Comparison of ENCODE assay signal across 13 cellular contexts in genomic region chr7:138458576-138459234, GRCh38. TPM values are rescaled to one million over a fixed set of nuclear protein-coding genes. Genes with fewer than 3 reads are reported as not detected.
DNase-seq lines count a peak whose midpoint lies in the region; ATAC-seq and TF ChIP-seq lines count a peak whose summit lies in the region.
"Had no signal": no experiment of that assay in that cellular context is flagged by ENCODE, and none has a peak within 500 bp of the region (broad histone marks: within the 10 kb centered on the region; RNA-seq: fewer than 3 reads in every experiment).

No MANE protein-coding gene starts in this region.

- H3K27me3 Mint-ChIP-seq in Calu3 (ENCODE audit: unreplicated experiment) (no peaks in the 10 kb centered on the region), mesothelial cell of epicardium (ENCODE audit: low read depth) (no peaks in the 10 kb centered on the region)
- H3K27me3 Mint-ChIP-seq in dendritic cell treated with granulocyte-macrophage colony-stimulating factor and Interleukin-4, amounts not matched to agents 40 ng/mL and 50 ng/mL, for 4 days = no peaks in the 10 kb centered on the region

- CTCF ChIA-PET in Calu3 (lab: Charles Lee) = no interaction called here

- H3K36me3 Mint-ChIP-seq in Calu3 (ENCODE audit: insufficient read depth, unreplicated experiment) (peaks cover 40% of the 10 kb centered on the region), mesothelial cell of epicardium (peaks cover 6% of the 10 kb centered on the region)
- H3K36me3 Mint-ChIP-seq in dendritic cell treated with granulocyte-macrophage colony-stimulating factor and Interleukin-4, amounts not matched to agents 40 ng/mL and 50 ng/mL, for 4 days (ENCODE audit: low read depth) = peaks cover 20% of the 10 kb centered on the region

- peak overlapping the region; percentile 25 for H3K27ac Mint-ChIP-seq in Calu3 (ENCODE audit: unreplicated experiment)
- peak overlapping the region; percentile 97 for H3K27ac Mint-ChIP-seq in dendritic cell treated with granulocyte-macrophage colony-stimulating factor and Interleukin-4, amounts not matched to agents 40 ng/mL and 50 ng/mL, for 4 days
- H3K27ac Mint-ChIP-seq in mesothelial cell of epicardium = no peak overlapping the region

- H3K9me3 Mint-ChIP-seq in Calu3 (ENCODE audit: low read depth, unreplicated experiment) = peaks cover 3% of the 10 kb centered on the region
- peaks cover 15% of the 10 kb centered on the region for H3K9me3 Mint-ChIP-seq in dendritic cell treated with granulocyte-macrophage colony-stimulating factor and Interleukin-4, amounts not matched to agents 40 ng/mL and 50 ng/mL, for 4 days
- H3K9me3 Mint-ChIP-seq in mesothelial cell of epicardium = no peaks in the 10 kb centered on the region

- ATAC-seq in HG03280 (IDR thresholded peaks at IDR 0.05; ENCODE audit: unreplicated experiment) = no peak

- H3K4me1 ChIP-seq in HUES48 (ENCODE audit: control insufficient read depth, insufficient read depth, low read length) = peaks cover 15% of the 10 kb centered on the region

- BruUV-seq in Calu3 (replicated peaks; lab: Mats Ljungman, UMichigan) = no TSS peak

- H3K4me3 Mint-ChIP-seq in Calu3 (ENCODE audit: low read depth, unreplicated experiment) (no peak overlapping the region), mesothelial cell of epicardium (peak overlapping the region; percentile 25)
- H3K4me3 Mint-ChIP-seq in dendritic cell treated with granulocyte-macrophage colony-stimulating factor and Interleukin-4, amounts not matched to agents 40 ng/mL and 50 ng/mL, for 4 days = peak overlapping the region; percentile 39

- H3K4me3 ChIP-seq in HUES48 (ENCODE audit: low read depth, low read length) = peak overlapping the region; percentile 85

- DNase-seq in Calu3 (no peak), mesothelial cell of epicardium (ENCODE audit: low spot score in 2 of 2, unreplicated experiment in 2 of 2) (no peak), AML-193 (lab: John Stamatoyannopoulos, UW) (no peak), NCI-H748 treated with DMSO at 0.1 percent for 48 hours (lab: John Stamatoyannopoulos, UW) (no peak)
- no peak for DNase-seq in stimulated activated CD8-positive, alpha-beta memory T cell treated with anti-CD3 and anti-CD28 coated beads, Interleukin-4, amount 100 ng/mL, for 48 hours
- DNase-seq: activated CD8-positive, alpha-beta memory T cell treated with anti-CD3 and anti-CD28 coated beads, Interleukin-2, amount 50 U/mL, for 4 hours; dermis blood vessel endothelial cell; Karpas-422; NCI-H187 treated with DMSO at 0.1 percent for 48 hours had no signal

- H3K9ac ChIP-seq in HUES48 (ENCODE audit: low read depth, low read length) = peak overlapping the region; percentile 85; the same call in 1 of the 2 replicates
- H3K9ac ChIP-seq: BLaER1 had no signal

- intact Hi-C loops in Calu3 (cut with micrococcal nuclease; ENCODE audit: unreplicated experiment) = no loop called here
- intact Hi-C loops in dendritic cell treated with granulocyte-macrophage colony-stimulating factor and Interleukin-4, amounts not matched to agents 40 ng/mL and 50 ng/mL, for 4 days (cut with micrococcal nuclease) = no loop called here

- H3K36me3 ChIP-seq in HUES48 (ENCODE audit: control insufficient read depth, insufficient read depth, low read length) = peaks cover 16% of the 10 kb centered on the region

- peak overlapping the region; percentile 92 for H3K27ac ChIP-seq in HUES48 (ENCODE audit: low read depth, low read length)
- H3K27ac ChIP-seq: BLaER1 had no signal

- H3K27me3 ChIP-seq in HUES48 (ENCODE audit: control insufficient read depth, insufficient read depth, low read length) = no peaks in the 10 kb centered on the region
- H3K27me3 ChIP-seq: BLaER1 had no signal

- H3K4me1 Mint-ChIP-seq in Calu3 (ENCODE audit: low read depth, unreplicated experiment) (peaks cover 15% of the 10 kb centered on the region), mesothelial cell of epicardium (peaks cover 16% of the 10 kb centered on the region)
- peaks cover 16% of the 10 kb centered on the region for H3K4me1 Mint-ChIP-seq in dendritic cell treated with granulocyte-macrophage colony-stimulating factor and Interleukin-4, amounts not matched to agents 40 ng/mL and 50 ng/mL, for 4 days (ENCODE audit: low read depth)

- no peaks in the 10 kb centered on the region for H3K9me3 ChIP-seq in HUES48 (ENCODE audit: control insufficient read depth, insufficient read depth, low read length)

- TF ChIP-seq CTCF in Calu3 (IDR thresholded peaks at IDR 0.05; ENCODE audit: unreplicated experiment) (no peak), mesothelial cell of epicardium (IDR thresholded peaks at IDR 0.05; ENCODE audit: unreplicated experiment) (no peak)

RNA-seq across cellular contexts. Expression of gene TRIM24, which starts 1.4 kb away (rescaled TPM):
- total RNA-seq in Calu3 (2022) = 28.5 and 29.8 TPM in 2 replicates
- 85.3 to 89.3 TPM (median 86.6 TPM) in 3 replicates for total RNA-seq in mesothelial cell of epicardium
